8 cellular contexts compared by ENCODE assay signal in genomic region chr1:116375884-116376733, GRCh38. TPM values are rescaled to one million over a fixed set of nuclear protein-coding genes. Genes with fewer than 3 reads are reported as not detected.
DNase-seq lines count a peak whose midpoint lies in the region; ATAC-seq and TF ChIP-seq lines count a peak whose summit lies in the region.

No MANE protein-coding gene starts in this region.

- H3K36me3 ChIP-seq in GM06990 (ENCODE audit: control insufficient read depth, insufficient read depth, low read length): no peaks in the 10 kb centered on the region

- no peak for DNase-seq in GM06990 (ENCODE audit: extremely low read depth, insufficient read length)
- peak; percentile 62 for DNase-seq in NCI-H82 (lab: John Stamatoyannopoulos, UW)
- peak; percentile 61 for DNase-seq in activated naive CD8-positive, alpha-beta T cell treated with anti-CD3 and anti-CD28 coated beads, Interleukin-2, amount 50 U/mL, for 24 hours
- peak; percentile 83 for DNase-seq in left ventricle myocardium superior
- DNase-seq in renal cortical epithelial cell (ENCODE audit: low read depth): peak; percentile 98
- no peak for DNase-seq in GDM1 (lab: John Stamatoyannopoulos, UW)

- TF ChIP-seq CTCF in GM06990 (IDR thresholded peaks at IDR 0.05; ENCODE audit: insufficient read depth, low read length, poor library complexity, severe bottlenecking): no peak

- no peaks in the 10 kb centered on the region for H3K27me3 ChIP-seq in GM06990 (replicated peaks; ENCODE audit: control insufficient read depth, insufficient read depth, low read length)

- H3K9me3 Mint-ChIP-seq in activated naive CD8-positive, alpha-beta T cell treated with anti-CD3 and anti-CD28 coated beads, Interleukin-2, amount 50 U/mL, for 24 hours: no peaks in the 10 kb centered on the region

- peak; percentile 33 for ATAC-seq in activated naive CD8-positive, alpha-beta T cell treated with anti-CD3 and anti-CD28 coated beads, Interleukin-2, amount 50 U/mL, for 24 hours
- peak; percentile 33 for ATAC-seq in left ventricle myocardium superior
- no peak for ATAC-seq in GM21529 (IDR thresholded peaks at IDR 0.05; ENCODE audit: unreplicated experiment)
- ATAC-seq in GM19324 (IDR thresholded peaks at IDR 0.05; ENCODE audit: low FRiP score, unreplicated experiment): no peak

- intact Hi-C loops in left ventricle myocardium superior (cut with micrococcal nuclease): no loop called here

- peaks cover 28% of the 10 kb centered on the region for H3K36me3 Mint-ChIP-seq in activated naive CD8-positive, alpha-beta T cell treated with anti-CD3 and anti-CD28 coated beads, Interleukin-2, amount 50 U/mL, for 24 hours (ENCODE audit: low read depth)

- peaks cover 65% of the 10 kb centered on the region for H3K4me1 Mint-ChIP-seq in activated naive CD8-positive, alpha-beta T cell treated with anti-CD3 and anti-CD28 coated beads, Interleukin-2, amount 50 U/mL, for 24 hours

- peaks cover 2% of the 10 kb centered on the region for H3K27me3 Mint-ChIP-seq in activated naive CD8-positive, alpha-beta T cell treated with anti-CD3 and anti-CD28 coated beads, Interleukin-2, amount 50 U/mL, for 24 hours

- H3K4me3 Mint-ChIP-seq in activated naive CD8-positive, alpha-beta T cell treated with anti-CD3 and anti-CD28 coated beads, Interleukin-2, amount 50 U/mL, for 24 hours: peak overlapping the region; percentile 97

- H3K27ac Mint-ChIP-seq in activated naive CD8-positive, alpha-beta T cell treated with anti-CD3 and anti-CD28 coated beads, Interleukin-2, amount 50 U/mL, for 24 hours: peak overlapping the region; percentile 89

- H3K4me3 ChIP-seq in GM06990 (replicated peaks; ENCODE audit: low read depth, low read length): peak overlapping the region; percentile 89

RNA-seq across cellular contexts. Expression of gene ATP1A1, which starts 3.1 kb away (rescaled TPM):
- total RNA-seq in left ventricle myocardium superior (269 TPM), renal cortical epithelial cell (188 and 1,192 TPM in 2 replicates)

Comparison
In these comparisons a context has a peak if more than half of its experiments do, and no peak if none do; other contexts are left out.
1. DNase-seq: peak in NCI-H82 (single experiment), activated naive CD8-positive, alpha-beta T cell treated with anti-CD3 and anti-CD28 coated beads, Interleukin-2, amount 50 U/mL, for 24 hours (single experiment), left ventricle myocardium superior (single experiment) and renal cortical epithelial cell (single experiment); none in GM06990 (single experiment) and GDM1 (single experiment).
2. ATAC-seq: peak in activated naive CD8-positive, alpha-beta T cell treated with anti-CD3 and anti-CD28 coated beads, Interleukin-2, amount 50 U/mL, for 24 hours (single experiment) and left ventricle myocardium superior (single experiment); none in GM21529 (single experiment) and GM19324 (single experiment).